In the genomic region with DNA sequence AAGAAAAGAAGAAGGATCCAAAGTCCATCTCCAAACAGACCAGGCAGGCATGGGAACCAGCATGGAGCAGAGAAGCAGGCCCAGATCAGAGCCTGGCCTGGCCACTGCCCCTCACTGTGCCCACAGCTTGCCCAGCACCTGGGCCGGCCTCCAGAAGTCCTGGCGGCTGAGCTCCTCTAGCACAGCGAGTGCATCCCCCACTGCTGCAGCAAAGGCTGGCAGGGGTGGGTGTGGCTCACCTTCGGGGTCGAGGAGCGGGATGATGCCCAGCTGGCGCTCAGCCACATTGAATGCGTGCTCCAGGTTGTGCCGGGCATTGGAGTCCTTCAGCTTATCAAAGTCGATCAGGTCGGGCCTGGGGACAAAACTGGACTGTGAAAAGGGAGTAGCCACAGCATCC, we compare ENCODE assay signal across 24 cellular contexts.
"Had no signal": no experiment of that assay in that cellular context is flagged by ENCODE, and none has a peak within 500 bp of the region (broad histone marks: within the 10 kb centered on the region; RNA-seq: fewer than 3 reads in every experiment).

No MANE protein-coding gene starts in this region.

- H3K9me3 ChIP-seq: SK-N-SH had no signal

- DNase-seq: activated B cell treated with CpG ODN at 0.5 μM for 24 hours; activated CD4-positive, alpha-beta T cell treated with anti-CD3 and anti-CD28 coated beads for 1 hour; activated CD4-positive, alpha-beta T cell treated with anti-CD3 and anti-CD28 coated beads, Interleukin-2, amount 10 ng/mL, durations not matched to agents 24 days and 14 days; activated CD4-positive, alpha-beta T cell treated with anti-CD3 and anti-CD28 coated beads, Interleukin-2, amount 50 U/mL, for 48 hours; activated CD8-positive, alpha-beta memory T cell treated with anti-CD3 and anti-CD28 coated beads, Interleukin-2, amount 10 ng/mL, durations not matched to agents 7 days and 5 days; activated effector memory CD4-positive, alpha-beta T cell treated with anti-CD3 and anti-CD28 coated beads, Interleukin-2, amount 50 U/mL, for 16 hours; activated naive CD4-positive, alpha-beta T cell treated with Interleukin-2 at 50 U/mL for 16 hours; activated T-cell treated with anti-CD3 and anti-CD28 coated beads, Interleukin-2, amount 50 U/mL, for 4 hours; amniotic stem cell; NCI-H1092; NCI-H2171; NCI-H2227 treated with DMSO at 0.1 percent for 48 hours; NCI-H446 treated with DMSO at 0.1 percent for 48 hours; NCI-H524 treated with DMSO at 0.1 percent for 48 hours; NCI-H774; NK-92 treated with Interleukin-12 subunit alpha and Interleukin-12 subunit beta, amount 100 ng/mL, for 24 hours; T-helper 1 cell had no signal

- H3K4me1 Mint-ChIP-seq: activated B cell treated with CpG ODN at 0.5 μM for 24 hours; activated CD4-positive, alpha-beta T cell treated with anti-CD3 and anti-CD28 coated beads, Interleukin-2, amount 10 ng/mL, durations not matched to agents 24 days and 14 days; activated CD8-positive, alpha-beta memory T cell treated with anti-CD3 and anti-CD28 coated beads, Interleukin-2, amount 10 ng/mL, durations not matched to agents 7 days and 5 days; activated naive CD8-positive, alpha-beta T cell treated with anti-CD3 and anti-CD28 coated beads, Interleukin-2, amount 50 U/mL, for 24 hours had no signal

- H3K27ac ChIP-seq: cardiac muscle cell, KMS-11 had no signal

- H3K4me3 ChIP-seq: cardiac muscle cell had no signal

- H3K27me3 ChIP-seq: cardiac muscle cell had no signal

- H3K27ac Mint-ChIP-seq: activated B cell treated with CpG ODN at 0.5 μM for 24 hours; activated CD4-positive, alpha-beta T cell treated with anti-CD3 and anti-CD28 coated beads, Interleukin-2, amount 10 ng/mL, durations not matched to agents 24 days and 14 days; activated CD8-positive, alpha-beta memory T cell treated with anti-CD3 and anti-CD28 coated beads, Interleukin-2, amount 10 ng/mL, durations not matched to agents 7 days and 5 days; activated naive CD4-positive, alpha-beta T cell treated with anti-CD3 and anti-CD28 coated beads, Interleukin-2, amount 50 U/mL, for 72 hours; activated naive CD8-positive, alpha-beta T cell treated with anti-CD3 and anti-CD28 coated beads, Interleukin-2, amount 50 U/mL, for 24 hours; brain had no signal

- H3K9me3 Mint-ChIP-seq: activated B cell treated with CpG ODN at 0.5 μM for 24 hours; activated CD4-positive, alpha-beta T cell treated with anti-CD3 and anti-CD28 coated beads, Interleukin-2, amount 10 ng/mL, durations not matched to agents 24 days and 14 days; activated naive CD4-positive, alpha-beta T cell treated with anti-CD3 and anti-CD28 coated beads, Interleukin-2, amount 50 U/mL, for 72 hours; activated naive CD8-positive, alpha-beta T cell treated with anti-CD3 and anti-CD28 coated beads, Interleukin-2, amount 50 U/mL, for 24 hours; activated T-cell treated with anti-CD3 and anti-CD28 coated beads, Interleukin-2, amount 50 U/mL, for 4 hours; brain had no signal

- H3K27me3 Mint-ChIP-seq: activated naive CD8-positive, alpha-beta T cell treated with anti-CD3 and anti-CD28 coated beads, Interleukin-2, amount 50 U/mL, for 24 hours; brain had no signal

- ATAC-seq: activated CD8-positive, alpha-beta memory T cell treated with anti-CD3 and anti-CD28 coated beads, Interleukin-2, amount 10 ng/mL, durations not matched to agents 7 days and 5 days; activated naive CD4-positive, alpha-beta T cell treated with anti-CD3 and anti-CD28 coated beads, Interleukin-2, amount 50 U/mL, for 72 hours; activated naive CD8-positive, alpha-beta T cell treated with anti-CD3 and anti-CD28 coated beads, Interleukin-2, amount 50 U/mL, for 24 hours; activated T-cell treated with anti-CD3 and anti-CD28 coated beads, Interleukin-2, amount 50 U/mL, for 4 hours; Right ventricle myocardium inferior had no signal

- H3K36me3 Mint-ChIP-seq: activated CD8-positive, alpha-beta memory T cell treated with anti-CD3 and anti-CD28 coated beads, Interleukin-2, amount 10 ng/mL, durations not matched to agents 7 days and 5 days; activated naive CD4-positive, alpha-beta T cell treated with anti-CD3 and anti-CD28 coated beads, Interleukin-2, amount 50 U/mL, for 72 hours had no signal

- H3K36me3 ChIP-seq: cardiac muscle cell had no signal

- H3K4me3 Mint-ChIP-seq: activated B cell treated with CpG ODN at 0.5 μM for 24 hours; activated CD4-positive, alpha-beta T cell treated with anti-CD3 and anti-CD28 coated beads, Interleukin-2, amount 10 ng/mL, durations not matched to agents 24 days and 14 days; activated CD8-positive, alpha-beta memory T cell treated with anti-CD3 and anti-CD28 coated beads, Interleukin-2, amount 10 ng/mL, durations not matched to agents 7 days and 5 days; activated naive CD8-positive, alpha-beta T cell treated with anti-CD3 and anti-CD28 coated beads, Interleukin-2, amount 50 U/mL, for 24 hours; activated T-cell treated with anti-CD3 and anti-CD28 coated beads, Interleukin-2, amount 50 U/mL, for 4 hours; brain had no signal
